ENCODE assay signal across 1 cellular context in the genomic region with DNA sequence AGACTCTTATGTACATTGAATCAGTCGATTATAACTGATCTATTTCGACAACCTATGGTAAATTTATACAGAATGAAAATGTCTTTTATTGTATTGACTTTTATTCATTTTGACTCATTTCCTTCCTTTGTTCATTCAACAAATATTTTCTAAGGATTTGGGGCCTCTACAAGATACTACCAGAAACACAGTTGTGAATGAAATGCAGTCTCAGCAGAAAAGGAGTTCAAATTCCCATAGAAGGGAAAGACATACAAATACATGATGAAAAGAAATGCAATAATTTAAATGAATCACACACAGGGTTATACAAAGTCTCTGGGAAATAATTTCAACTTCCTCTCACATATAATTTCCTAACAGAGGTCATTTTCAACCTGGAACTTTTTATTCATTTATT.
TF ChIP-seq lines count a peak whose summit lies in the region.

No MANE protein-coding gene starts in this region.

TF ChIP-seq in HepG2, 621 proteins besides CTCF, POLR2A, EP300 and RAD21 (continued from another document):
- TF ChIP-seq, protein P1, sequence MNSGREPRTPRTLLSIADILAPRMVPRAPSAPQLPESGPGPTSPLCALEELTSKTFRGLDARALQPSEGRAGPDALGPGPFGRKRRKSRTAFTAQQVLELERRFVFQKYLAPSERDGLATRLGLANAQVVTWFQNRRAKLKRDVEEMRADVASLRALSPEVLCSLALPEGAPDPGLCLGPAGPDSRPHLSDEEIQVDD (CRISPR knock-in tag; IDR thresholded peaks at IDR 0.05; ENCODE audit: borderline replicate concordance), result no peak
- no peak for TF ChIP-seq MBNL3 (CRISPR knock-in tag; conservative IDR thresholded peaks at IDR 0.05)
- TF ChIP-seq MAFK (conservative IDR thresholded peaks at IDR 0.05 in 1 of 2, IDR thresholded peaks at IDR 0.05 in 1 of 2; ENCODE audit: low read length in 2 of 2), result peak; percentile 42 to 76; a peak in 3 of 4 replicates
- TF ChIP-seq, protein P2, sequence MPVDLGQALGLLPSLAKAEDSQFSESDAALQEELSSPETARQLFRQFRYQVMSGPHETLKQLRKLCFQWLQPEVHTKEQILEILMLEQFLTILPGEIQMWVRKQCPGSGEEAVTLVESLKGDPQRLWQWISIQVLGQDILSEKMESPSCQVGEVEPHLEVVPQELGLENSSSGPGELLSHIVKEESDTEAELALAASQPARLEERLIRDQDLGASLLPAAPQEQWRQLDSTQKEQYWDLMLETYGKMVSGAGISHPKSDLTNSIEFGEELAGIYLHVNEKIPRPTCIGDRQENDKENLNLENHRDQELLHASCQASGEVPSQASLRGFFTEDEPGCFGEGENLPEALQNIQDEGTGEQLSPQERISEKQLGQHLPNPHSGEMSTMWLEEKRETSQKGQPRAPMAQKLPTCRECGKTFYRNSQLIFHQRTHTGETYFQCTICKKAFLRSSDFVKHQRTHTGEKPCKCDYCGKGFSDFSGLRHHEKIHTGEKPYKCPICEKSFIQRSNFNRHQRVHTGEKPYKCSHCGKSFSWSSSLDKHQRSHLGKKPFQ (CRISPR knock-in tag; IDR thresholded peaks at IDR 0.05; ENCODE audit: insufficient replicate concordance), result no peak
